1 cellular context compared by ENCODE assay signal in genomic region chr3:56753206-56753605, GRCh38.
A peak's percentile ranks its signal among the peaks of the same experiment; 100 is the strongest.
TF ChIP-seq lines count a peak whose summit lies in the region.

No MANE protein-coding gene starts in this region.

TF ChIP-seq in GM12878, 131 proteins besides CTCF, POLR2A, EP300 and RAD21 (continued from another document):
- TF ChIP-seq BCL3 (IDR thresholded peaks at IDR 0.05; ENCODE audit: borderline replicate concordance, insufficient read depth, low read depth, low read length, poor library complexity, severe bottlenecking) (peak; percentile 93), ZNF24 (IDR thresholded peaks at IDR 0.05) (peak; percentile 72; the same call in 1 of the 2 replicates), NFXL1 (IDR thresholded peaks at IDR 0.05; ENCODE audit: borderline replicate concordance) (no peak), RELA (IDR thresholded peaks at IDR 0.05; ENCODE audit: borderline replicate concordance, partially characterized antibody) (no peak), CBX5 (IDR thresholded peaks at IDR 0.05; ENCODE audit: low read depth) (0 out of 2 replicates have a peak, but pooled peaks have one; percentile 53), PML (IDR thresholded peaks at IDR 0.05; ENCODE audit: low read length) (peak; percentile 78; the same call in 1 of the 2 replicates)
TF ChIP-seq in GM12878: peak in this region for 50.
